Comparison of ENCODE assay signal across 11 cellular contexts in the genomic region with DNA sequence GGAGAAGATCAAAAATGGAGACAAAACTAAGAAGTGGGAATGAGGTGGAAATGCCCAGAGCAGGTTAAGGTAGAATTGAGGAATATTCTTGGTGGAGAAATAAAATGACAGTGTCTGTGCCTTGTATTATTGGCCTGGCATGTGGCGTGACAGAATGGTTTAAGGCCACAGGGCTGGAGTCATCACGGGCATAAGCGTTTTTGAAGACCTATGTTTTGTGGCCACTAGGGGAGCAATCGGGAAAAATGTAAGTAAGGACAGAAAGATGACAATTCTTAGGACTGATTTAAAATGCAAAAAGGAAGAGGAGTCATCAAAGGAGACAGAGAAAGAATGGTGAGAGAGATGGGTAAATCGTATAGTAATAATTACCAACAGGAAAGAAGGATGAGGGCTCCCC.
A peak's percentile ranks its signal among the peaks of the same experiment; 100 is the strongest.
DNase-seq lines count a peak whose midpoint lies in the region; ATAC-seq and TF ChIP-seq lines count a peak whose summit lies in the region.
"Had no signal": no experiment of that assay in that cellular context is flagged by ENCODE, and none has a peak within 500 bp of the region (broad histone marks: within the 10 kb centered on the region; RNA-seq: fewer than 3 reads in every experiment).

No MANE protein-coding gene starts in this region.

- ATAC-seq in HG03095 (IDR thresholded peaks at IDR 0.05; ENCODE audit: unreplicated experiment): no peak
- ATAC-seq in HG02623 (IDR thresholded peaks at IDR 0.05; ENCODE audit: unreplicated experiment): no peak

- H3K9ac ChIP-seq in fibroblast of lung (ENCODE audit: insufficient read depth, low read length): no peak overlapping the region

- BruUV-seq in MCF 10A (replicated peaks; lab: Mats Ljungman, UMichigan): no TSS peak

- no peaks in the 10 kb centered on the region for H3K4me1 Mint-ChIP-seq in MCF 10A (ENCODE audit: insufficient read depth, unreplicated experiment)
- no peaks in the 10 kb centered on the region for H3K4me1 Mint-ChIP-seq in type B pancreatic cell (ENCODE audit: unreplicated experiment)
- H3K4me1 Mint-ChIP-seq: CD4-positive, alpha-beta memory T cell had no signal

- H3K4me3 Mint-ChIP-seq in MCF 10A (ENCODE audit: unreplicated experiment): no peak overlapping the region
- H3K4me3 Mint-ChIP-seq in type B pancreatic cell: no peak overlapping the region
- H3K4me3 Mint-ChIP-seq: CD4-positive, alpha-beta memory T cell had no signal

- no peaks in the 10 kb centered on the region for H3K79me2 ChIP-seq in fibroblast of lung (ENCODE audit: control insufficient read depth, insufficient read depth, low read length)

- peak; percentile 15 for TF ChIP-seq CTCF in MCF 10A (IDR thresholded peaks at IDR 0.05; ENCODE audit: unreplicated experiment)
- no peak for TF ChIP-seq CTCF in breast epithelium (IDR thresholded peaks at IDR 0.05)
- TF ChIP-seq CTCF in fibroblast of lung (conservative IDR thresholded peaks at IDR 0.05 in 1 of 2, IDR thresholded peaks at IDR 0.05 in 1 of 2; ENCODE audit: low read depth in 1 of 2, low read length in 2 of 2): peak; percentile 27 to 39
- peak; percentile 70 for TF ChIP-seq CTCF in type B pancreatic cell (conservative IDR thresholded peaks at IDR 0.05)
- TF ChIP-seq CTCF in GM20000 (IDR thresholded peaks at IDR 0.05; ENCODE audit: extremely low read depth, missing control alignments): no peak

- DNase-seq in MCF 10A (ENCODE audit: unreplicated experiment): peak; percentile 13
- no peak for DNase-seq in breast epithelium (ENCODE audit: low spot score in 2 of 2)
- peak; percentile 25 for DNase-seq in NCI-H69 (lab: John Stamatoyannopoulos, UW)
- no peak for DNase-seq in fibroblast of lung (ENCODE audit: low read depth in 2 of 2)
- no peak for DNase-seq in type B pancreatic cell (ENCODE audit: extremely low spot score, unreplicated experiment)
- no peak for DNase-seq in GM20000 (ENCODE audit: low spot score)
- DNase-seq: CD4-positive, alpha-beta memory T cell; NCI-H1105 treated with DMSO at 0.1 percent for 48 hours; sigmoid colon had no signal

- H3K27me3 Mint-ChIP-seq in MCF 10A (ENCODE audit: insufficient read depth, unreplicated experiment): no peaks in the 10 kb centered on the region
- no peaks in the 10 kb centered on the region for H3K27me3 Mint-ChIP-seq in type B pancreatic cell

- no peak overlapping the region for H3K4me2 ChIP-seq in fibroblast of lung (ENCODE audit: extremely low read depth, insufficient read depth, low read length)

- H3K36me3 Mint-ChIP-seq in MCF 10A (ENCODE audit: insufficient read depth, unreplicated experiment) (no peaks in the 10 kb centered on the region), type B pancreatic cell (no peaks in the 10 kb centered on the region)
- H3K36me3 Mint-ChIP-seq: CD4-positive, alpha-beta memory T cell had no signal

- H3K9me3 Mint-ChIP-seq in MCF 10A (ENCODE audit: unreplicated experiment) (no peaks in the 10 kb centered on the region), type B pancreatic cell (no peaks in the 10 kb centered on the region)

- POLR2A ChIA-PET in MCF 10A (lab: Yijun Ruan, JAX): no interaction called here

- H3K27me3 ChIP-seq in breast epithelium (no peaks in the 10 kb centered on the region), fibroblast of lung (ENCODE audit: control insufficient read depth, insufficient read depth, low read length) (no peaks in the 10 kb centered on the region)
- H3K27me3 ChIP-seq: sigmoid colon had no signal

- H4K20me1 ChIP-seq in fibroblast of lung (ENCODE audit: control insufficient read depth, extremely low read depth, insufficient read depth, low read length): no peaks in the 10 kb centered on the region

- H3K9me3 ChIP-seq in breast epithelium (no peaks in the 10 kb centered on the region), fibroblast of lung (ENCODE audit: control insufficient read depth, insufficient read depth, low read depth, low read length) (no peaks in the 10 kb centered on the region)
- H3K9me3 ChIP-seq: sigmoid colon had no signal

- H3K27ac ChIP-seq in breast epithelium (no peak overlapping the region), fibroblast of lung (ENCODE audit: insufficient read depth, low read length) (no peak overlapping the region)
- H3K27ac ChIP-seq: sigmoid colon had no signal

- no peak overlapping the region for H2AFZ ChIP-seq in fibroblast of lung (ENCODE audit: low read length)

- H3K4me3 ChIP-seq in breast epithelium (no peak overlapping the region), fibroblast of lung (replicated peaks in 1 of 4; ENCODE audit: control extremely low read depth in 1 of 4, insufficient read depth in 1 of 4, low read depth in 3 of 4, low read length in 4 of 4) (no peak overlapping the region)
- H3K4me3 ChIP-seq: sigmoid colon had no signal

- H3K27ac Mint-ChIP-seq in MCF 10A (ENCODE audit: low read depth, unreplicated experiment) (no peak overlapping the region), type B pancreatic cell (no peak overlapping the region)
- H3K27ac Mint-ChIP-seq: CD4-positive, alpha-beta memory T cell had no signal

- intact Hi-C loops in MCF 10A (cut with micrococcal nuclease) (no loop called here), breast epithelium (cut with DNase I; ENCODE audit: low total_unique reads) (no loop called here)

- H3K36me3 ChIP-seq in breast epithelium: no peaks in the 10 kb centered on the region
- H3K36me3 ChIP-seq in fibroblast of lung (ENCODE audit: control insufficient read depth, insufficient read depth, low read length): no peaks in the 10 kb centered on the region
- H3K36me3 ChIP-seq: sigmoid colon had no signal

- TF ChIP-seq POLR2A in breast epithelium (IDR thresholded peaks at IDR 0.05): no peak

- CTCF ChIA-PET in MCF 10A (lab: Yijun Ruan, JAX): interaction anchor here (0.7 to 5.0 kb wide), 7 partner anchors 11 to 694 kb away, joined by 3 to 44 read pairs (median 6); no protein-coding TSS in a partner anchor

- H3K4me1 ChIP-seq in breast epithelium (no peaks in the 10 kb centered on the region), fibroblast of lung (ENCODE audit: control insufficient read depth, extremely low read depth, insufficient read depth, low read length) (no peaks in the 10 kb centered on the region)

Comparison
In these comparisons a context has a peak if more than half of its experiments do, and no peak if none do; other contexts are left out.
1. DNase-seq: peak in MCF 10A (single experiment) and NCI-H69 (single experiment); none in breast epithelium (0 of 2), fibroblast of lung (0 of 2), type B pancreatic cell (single experiment) and GM20000 (single experiment).
2. CTCF ChIP-seq: peak in MCF 10A (single experiment), fibroblast of lung (2 of 2) and type B pancreatic cell (single experiment); none in breast epithelium (0 of 3) and GM20000 (single experiment).